Comparison of ENCODE assay signal across 9 cellular contexts in the genomic region with DNA sequence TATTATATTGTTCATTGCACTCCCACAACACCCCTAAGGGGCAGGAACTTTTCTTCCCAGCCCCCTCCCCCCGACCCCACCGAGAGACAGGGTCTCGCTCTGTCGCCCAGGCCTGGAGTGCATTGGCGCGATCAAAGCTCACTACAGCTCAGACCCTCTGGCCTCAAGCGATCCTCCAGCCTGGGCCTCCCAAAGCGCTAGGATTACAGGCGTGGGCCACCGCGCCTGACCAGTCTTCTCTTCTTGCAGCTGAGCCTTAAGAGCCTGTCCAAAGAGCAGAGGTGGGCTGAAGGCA. TPM values are rescaled to one million over a fixed set of nuclear protein-coding genes. Genes with fewer than 3 reads are reported as not detected.
A peak's percentile ranks its signal among the peaks of the same experiment; 100 is the strongest.
DNase-seq lines count a peak whose midpoint lies in the region; ATAC-seq, FAIRE-seq and TF ChIP-seq lines count a peak whose summit lies in the region.
"Had no signal": no experiment of that assay in that cellular context is flagged by ENCODE, and none has a peak within 500 bp of the region (broad histone marks: within the 10 kb centered on the region; RNA-seq: fewer than 3 reads in every experiment).

No MANE protein-coding gene starts in this region.

- peak overlapping the region; percentile 96 for H2AFZ ChIP-seq in K562 (ENCODE audit: low read depth, low read length)

- CTCF ChIA-PET in K562 (lab: Yijun Ruan, JAX; ENCODE audit: low intra/inter-chr PET ratio), result no interaction called here
- CTCF ChIA-PET in naive thymus-derived CD4-positive, alpha-beta T cell (lab: Charles Lee), result no interaction called here

- peaks cover 0 to 13% (median 3%) of the 10 kb centered on the region in 11 experiments; a peak in 7 of 22 replicates for H4K20me1 ChIP-seq in BLaER1 treated with 17β-estradiol and CSF1 and Interleukin-3, amounts not matched to agents 10 nM and 100 nM
- no peaks in the 10 kb centered on the region for H4K20me1 ChIP-seq in K562 (replicated peaks; ENCODE audit: control insufficient read depth, insufficient read depth, low read length)

- TF ChIP-seq EP300 in K562 (IDR thresholded peaks at IDR 0.05; ENCODE audit: low read length), result no peak

- FAIRE-seq in K562 (lab: Jason Lieb, UNC), result no peak

- no peaks in the 10 kb centered on the region for H3K27me3 ChIP-seq in BLaER1 treated with 17β-estradiol and CSF1 and Interleukin-3, amounts not matched to agents 10 nM and 100 nM
- H3K27me3 ChIP-seq in HUES64 (ENCODE audit: insufficient read depth, low read length) (peaks cover 5% of the 10 kb centered on the region), K562 (ENCODE audit: control insufficient read depth in 2 of 2, insufficient read depth in 2 of 2, low read length in 2 of 2) (no peaks in the 10 kb centered on the region)
- no peaks in the 10 kb centered on the region for H3K27me3 ChIP-seq in naive thymus-derived CD4-positive, alpha-beta T cell (ENCODE audit: control insufficient read depth in 2 of 2, insufficient read depth in 2 of 2, low read length in 2 of 2)

- ATAC-seq in K562, result no peak
- ATAC-seq in naive thymus-derived CD4-positive, alpha-beta T cell, result no peak
- no peak for ATAC-seq in GM19328 (IDR thresholded peaks at IDR 0.05; ENCODE audit: unreplicated experiment)
- no peak for ATAC-seq in HG03135 (IDR thresholded peaks at IDR 0.05; ENCODE audit: unreplicated experiment)

- peaks cover 23% of the 10 kb centered on the region for H3K79me2 ChIP-seq in K562 (ENCODE audit: control insufficient read depth, insufficient read depth, low read length)

- TF ChIP-seq RAD21 in K562 (CRISPR knock-in tag; conservative IDR thresholded peaks at IDR 0.05 in 1 of 2, IDR thresholded peaks at IDR 0.05 in 1 of 2), result no peak

- H3K9me3 Mint-ChIP-seq in naive thymus-derived CD4-positive, alpha-beta T cell, result no peaks in the 10 kb centered on the region
- H3K9me3 Mint-ChIP-seq: T-cell had no signal

- no TSS peak for BruUV-seq in K562 (replicated peaks; lab: Mats Ljungman, UMichigan)

- intact Hi-C loops in K562 (cut with micrococcal nuclease), result loop anchor here (10.0 kb wide), 3 partner anchors 82 to 432 kb away; no protein-coding TSS in a partner anchor
- intact Hi-C loops in naive thymus-derived CD4-positive, alpha-beta T cell (cut with micrococcal nuclease), result loop anchor here (1.0 to 10.0 kb wide), 7 partner anchors 213 to 1518 kb away; partner anchors contain the start of genes ANKRD13A (in 1 of the 2), CORO1C (in 1 of the 2), GIT2 (in 1 of the 2) and SART3 (in 1 of the 2)

- H3K9ac ChIP-seq in BLaER1 treated with 17β-estradiol and CSF1 and Interleukin-3, amounts not matched to agents 10 nM and 100 nM, result peak overlapping the region; percentile 56 to 89 (median 86); a peak in 17 of 22 replicates
- peak overlapping the region; percentile 93 for H3K9ac ChIP-seq in HUES64 (ENCODE audit: low read depth, low read length)
- H3K9ac ChIP-seq in K562 (ENCODE audit: insufficient read depth in 1 of 2, low read depth in 2 of 2, low read length in 2 of 2), result peak overlapping the region; percentile 33 to 95; a peak in 3 of 4 replicates

- peak overlapping the region; percentile 89 to 99 (median 93) for H3K4me2 ChIP-seq in BLaER1 treated with 17β-estradiol and CSF1 and Interleukin-3, amounts not matched to agents 10 nM and 100 nM
- peak overlapping the region; percentile 76 for H3K4me2 ChIP-seq in K562 (ENCODE audit: insufficient read depth, low read length)

- POLR2A ChIA-PET in K562 (lab: Yijun Ruan, JAX), result interaction anchor here (3.0 kb wide), 1 partner anchor 9 kb away, joined by 9 read pairs; no protein-coding TSS in a partner anchor
- POLR2A ChIA-PET in naive thymus-derived CD4-positive, alpha-beta T cell (lab: Charles Lee), result no interaction called here

- TF ChIP-seq CTCF in K562 (IDR thresholded peaks at IDR 0.05 in 2 of 3, conservative IDR thresholded peaks at IDR 0.05 in 1 of 3; ENCODE audit: insufficient read depth in 2 of 3, low read depth in 1 of 3, low read length in 3 of 3), result no peak

- peaks cover 32 to 55% (median 49%) of the 10 kb centered on the region in 7 donors for H3K4me1 Mint-ChIP-seq in naive thymus-derived CD4-positive, alpha-beta T cell

- peak overlapping the region; percentile 81 to 96 (median 86) for H3K4me3 ChIP-seq in BLaER1 treated with 17β-estradiol and CSF1 and Interleukin-3, amounts not matched to agents 10 nM and 100 nM
- H3K4me3 ChIP-seq in HUES64 (ENCODE audit: low read length), result peak overlapping the region; percentile 86
- peak overlapping the region; percentile 81 for H3K4me3 ChIP-seq in K562
- H3K4me3 ChIP-seq in naive thymus-derived CD4-positive, alpha-beta T cell (ENCODE audit: low read length), result no peak overlapping the region

- no peak for TF ChIP-seq POLR2A in K562 (conservative IDR thresholded peaks at IDR 0.05)

- no peak overlapping the region for H3K27ac Mint-ChIP-seq in naive thymus-derived CD4-positive, alpha-beta T cell
- H3K27ac Mint-ChIP-seq: T-cell had no signal

- H3K9me3 ChIP-seq in BLaER1 treated with 17β-estradiol and CSF1 and Interleukin-3, amounts not matched to agents 10 nM and 100 nM (replicated peaks in 1 of 11), result no peaks in the 10 kb centered on the region
- H3K9me3 ChIP-seq in HUES64 (ENCODE audit: insufficient read depth, low read depth, low read length) (no peaks in the 10 kb centered on the region), K562 (replicated peaks; ENCODE audit: control insufficient read depth, insufficient read depth, low read depth, low read length) (no peaks in the 10 kb centered on the region)
- no peaks in the 10 kb centered on the region for H3K9me3 ChIP-seq in naive thymus-derived CD4-positive, alpha-beta T cell (ENCODE audit: control insufficient read depth in 2 of 3, low read length in 3 of 3)

- in situ Hi-C loops in K562 (cut with MboI), result loop anchor here (10.0 kb wide), 1 partner anchor 432 kb away; no protein-coding TSS in a partner anchor

- 39% methylated on average over 11 of the region's 11 CpGs for WGBS in HUES64
- WGBS in K562 (ENCODE audit: insufficient coverage, low coverage, missing lambda C conversion rate), result 42% methylated on average over 11 of the region's 11 CpGs

- H3K4me3 Mint-ChIP-seq in naive thymus-derived CD4-positive, alpha-beta T cell, result peak overlapping the region in 7 of 10 donors; percentile 6 to 90 (median 85)

- H3K36me3 Mint-ChIP-seq in naive thymus-derived CD4-positive, alpha-beta T cell, result peaks cover 0 to 21% (median 3%) of the 10 kb centered on the region in 5 donors

- H3K27me3 Mint-ChIP-seq in naive thymus-derived CD4-positive, alpha-beta T cell, result no peaks in the 10 kb centered on the region
- H3K27me3 Mint-ChIP-seq: T-cell had no signal

- no peaks in the 10 kb centered on the region for H3K9me1 ChIP-seq in K562 (ENCODE audit: control insufficient read depth, insufficient read depth, low read length)

- peak overlapping the region in 8 of 11 experiments; percentile 82 to 89 (median 86); a peak in 13 of 22 replicates for H3K27ac ChIP-seq in BLaER1 treated with 17β-estradiol and CSF1 and Interleukin-3, amounts not matched to agents 10 nM and 100 nM
- H3K27ac ChIP-seq in HUES64 (ENCODE audit: low read depth, low read length) (peak overlapping the region; percentile 59; the same call in 1 of the 2 replicates), K562 (ENCODE audit: extremely low read depth, low read depth, low read length) (peak overlapping the region; percentile 84; the same call in 1 of the 3 replicates)
- no peak overlapping the region for H3K27ac ChIP-seq in naive thymus-derived CD4-positive, alpha-beta T cell (ENCODE audit: low read depth, low read length)

- DNase-seq in K562 (ENCODE audit: extremely low read depth in 1 of 4, low spot score in 3 of 4), result no peak
- DNase-seq in naive thymus-derived CD4-positive, alpha-beta T cell, result no peak
- no peak for DNase-seq in superior temporal gyrus (ENCODE audit: extremely low spot score)
- DNase-seq in HUDEP-2 (lab: John Stamatoyannopoulos, UW; ENCODE audit: unreplicated experiment in 76 of 76), result no peak

- H3K4me1 ChIP-seq in BLaER1 treated with 17β-estradiol and CSF1 and Interleukin-3, amounts not matched to agents 10 nM and 100 nM, result peaks cover 30 to 51% (median 41%) of the 10 kb centered on the region in 10 experiments
- H3K4me1 ChIP-seq in HUES64 (ENCODE audit: insufficient read depth, low read length) (0 out of 2 replicates have a peak, but pooled peaks cover 10% of the 10 kb centered on the region), K562 (replicated peaks in 1 of 2; ENCODE audit: control insufficient read depth in 2 of 2, insufficient read depth in 2 of 2, low read length in 2 of 2) (peaks cover 7 to 35% of the 10 kb centered on the region in 2 experiments; a peak in 4 of 5 replicates)
- H3K4me1 ChIP-seq in naive thymus-derived CD4-positive, alpha-beta T cell (ENCODE audit: control insufficient read depth in 2 of 2, insufficient read depth in 2 of 2, low read length in 2 of 2), result peaks cover 28 to 30% of the 10 kb centered on the region in 2 donors

- H3K36me3 ChIP-seq in BLaER1 treated with 17β-estradiol and CSF1 and Interleukin-3, amounts not matched to agents 10 nM and 100 nM, result peaks cover 4 to 36% (median 27%) of the 10 kb centered on the region in 11 experiments; a peak in 21 of 22 replicates
- peaks cover 36% of the 10 kb centered on the region for H3K36me3 ChIP-seq in HUES64 (ENCODE audit: insufficient read depth, low read length)
- H3K36me3 ChIP-seq in K562 (ENCODE audit: control insufficient read depth, insufficient read depth, low read length), result peaks cover 36% of the 10 kb centered on the region
- peaks cover 0 to 9% (median 0%) of the 10 kb centered on the region in 3 experiments for H3K36me3 ChIP-seq in naive thymus-derived CD4-positive, alpha-beta T cell (ENCODE audit: control insufficient read depth in 2 of 3, insufficient read depth in 3 of 3, low read length in 3 of 3)

RNA-seq across cellular contexts. Expression of gene UNG, which starts 0.3 kb away (rescaled TPM):
- polyA plus RNA-seq in HUES64 (2013, experiment 1 of 2), result 117 TPM
- 103 TPM for polyA plus RNA-seq in HUES64 (2013, experiment 2 of 2)
- total RNA-seq in K562 (2011; cell fraction: chromatin; rRNA removed; ENCODE audit: low replicate concordance), result 9.3 and 11.4 TPM in 2 replicates
- total RNA-seq in K562 (2011; cell fraction: nucleolus; rRNA removed), result 8.4 and 9.2 TPM in 2 replicates
- total RNA-seq in K562 (2011; cell fraction: nucleoplasm; rRNA removed), result 9.5 and 10.8 TPM in 2 replicates
- 47.0 and 67.3 TPM in 2 replicates for total RNA-seq in K562 (2014; rRNA removed)
- 37.9 and 42.9 TPM in 2 replicates for total RNA-seq in K562 (2014; rRNA removed; fragmentation: Illumina TruSeq; extraction: Trizol)
- total RNA-seq in K562 (2015; rRNA removed; fragmentation: Illumina TruSeq; extraction: Trizol), result 41.7 and 42.2 TPM in 2 replicates
- total RNA-seq in K562 (2021), result 59.8 and 65.9 TPM in 2 replicates
- polyA plus RNA-seq in K562 (2011; rRNA removed), result 23.9 and 26.3 TPM in 2 replicates
- polyA plus RNA-seq in K562 (2011; cell fraction: cytosol; rRNA removed), result 15.9 and 20.4 TPM in 2 replicates
- 14.2 and 16.3 TPM in 2 replicates for polyA plus RNA-seq in K562 (2011; cell fraction: nucleus; rRNA removed)
- 27.0 and 44.7 TPM in 2 replicates for polyA plus RNA-seq in K562 (2012)
- polyA plus RNA-seq in K562 (2014; fragmentation: Illumina TruSeq; extraction: Trizol), result 48.3 and 49.4 TPM in 2 replicates
- polyA plus RNA-seq in K562 (2014; fragmentation: Nextera tagmentation; extraction: Ambion mirVana), result 10 to 100 TPM in 1 of 2 experiments, 1 to 10 TPM in 1; 8.4 to 11.9 TPM
- polyA plus RNA-seq in K562 (2014; rRNA removed), result 38.6 and 41.0 TPM in 2 replicates
- polyA minus RNA-seq in K562 (2011; rRNA and poly(A)+ RNA removed), result 11.0 and 11.6 TPM in 2 replicates
- 14.7 and 15.7 TPM in 2 replicates for polyA minus RNA-seq in K562 (2011; cell fraction: cytosol; rRNA and poly(A)+ RNA removed)
- 5.8 and 7.0 TPM in 2 replicates for polyA minus RNA-seq in K562 (2011; cell fraction: nucleus; rRNA and poly(A)+ RNA removed)
- total RNA-seq in naive thymus-derived CD4-positive, alpha-beta T cell, result 10 to 100 TPM in 3 of 5 experiments, 1 to 10 TPM in 2; 7.7 to 54.8 (median 13.6) TPM
- 10 to 100 TPM; 21.9 to 34.7 TPM for polyA plus RNA-seq in naive thymus-derived CD4-positive, alpha-beta T cell

RNA-seq across cellular contexts. Expression of gene ALKBH2, which starts 3.8 kb away (rescaled TPM):
- 19.2 TPM for polyA plus RNA-seq in HUES64 (2013, experiment 1 of 2)
- 21.9 TPM for polyA plus RNA-seq in HUES64 (2013, experiment 2 of 2)
- total RNA-seq in K562 (2011; cell fraction: chromatin; rRNA removed; ENCODE audit: low replicate concordance), result 25.1 and 31.3 TPM in 2 replicates
- 28.5 and 32.2 TPM in 2 replicates for total RNA-seq in K562 (2011; cell fraction: nucleolus; rRNA removed)
- total RNA-seq in K562 (2011; cell fraction: nucleoplasm; rRNA removed), result 27.3 and 31.1 TPM in 2 replicates
- total RNA-seq in K562 (2014; rRNA removed) (56.1 and 60.4 TPM in 2 replicates), K562 (2014; rRNA removed; fragmentation: Illumina TruSeq; extraction: Trizol) (30.9 and 43.8 TPM in 2 replicates), K562 (2015; rRNA removed; fragmentation: Illumina TruSeq; extraction: Trizol) (39.7 and 41.9 TPM in 2 replicates), K562 (2021) (37.3 and 41.9 TPM in 2 replicates)
- polyA plus RNA-seq in K562 (2011; rRNA removed) (30.9 and 32.3 TPM in 2 replicates), K562 (2014; fragmentation: Illumina TruSeq; extraction: Trizol) (44.6 and 50.0 TPM in 2 replicates), K562 (2014; fragmentation: Nextera tagmentation; extraction: Ambion mirVana) (10 to 100 TPM in 1 of 2 experiments, 1 to 10 TPM in 1; 5.9 to 13.6 TPM), K562 (2014; rRNA removed) (47.4 and 50.5 TPM in 2 replicates)
- 26.2 and 28.1 TPM in 2 replicates for polyA plus RNA-seq in K562 (2011; cell fraction: cytosol; rRNA removed)
- 55.9 and 59.7 TPM in 2 replicates for polyA plus RNA-seq in K562 (2011; cell fraction: nucleus; rRNA removed)
- polyA plus RNA-seq in K562 (2012), result 27.2 and 38.5 TPM in 2 replicates
- polyA minus RNA-seq in K562 (2011; rRNA and poly(A)+ RNA removed), result 13.6 and 16.5 TPM in 2 replicates
- polyA minus RNA-seq in K562 (2011; cell fraction: cytosol; rRNA and poly(A)+ RNA removed), result 9.6 and 14.5 TPM in 2 replicates
- polyA minus RNA-seq in K562 (2011; cell fraction: nucleus; rRNA and poly(A)+ RNA removed), result 12.3 and 14.2 TPM in 2 replicates
- total RNA-seq in naive thymus-derived CD4-positive, alpha-beta T cell, result 10 to 100 TPM; 13.2 to 21.4 (median 17.6) TPM
- polyA plus RNA-seq in naive thymus-derived CD4-positive, alpha-beta T cell, result 10 to 100 TPM; 18.0 to 23.2 TPM

RNA-seq across cellular contexts. Expression of gene ACACB, which starts 19.3 kb away (rescaled TPM):
- 4.2 TPM for polyA plus RNA-seq in HUES64 (2013, experiment 1 of 2)
- polyA plus RNA-seq in HUES64 (2013, experiment 2 of 2), result 5.1 TPM
- total RNA-seq in K562 (2011; cell fraction: chromatin; rRNA removed; ENCODE audit: low replicate concordance), result 4.3 and 5.0 TPM in 2 replicates
- total RNA-seq in K562 (2011; cell fraction: nucleolus; rRNA removed), result 1.6 and 2.0 TPM in 2 replicates
- 3.2 TPM in 2 replicates for total RNA-seq in K562 (2011; cell fraction: nucleoplasm; rRNA removed)
- total RNA-seq in K562 (2014; rRNA removed) (1.5 and 2.5 TPM in 2 replicates), K562 (2014; rRNA removed; fragmentation: Illumina TruSeq; extraction: Trizol) (0.62 and 0.77 TPM in 2 replicates), K562 (2015; rRNA removed; fragmentation: Illumina TruSeq; extraction: Trizol) (1.1 and 1.6 TPM in 2 replicates), K562 (2021) (2.5 and 2.8 TPM in 2 replicates)
- polyA plus RNA-seq in K562 (2011; rRNA removed) (0.10 and 0.32 TPM in 2 replicates), K562 (2014; fragmentation: Illumina TruSeq; extraction: Trizol) (0.83 and 0.87 TPM in 2 replicates), K562 (2014; fragmentation: Nextera tagmentation; extraction: Ambion mirVana) (under 1 TPM; 0.10 to 0.18 TPM), K562 (2014; rRNA removed) (0.31 and 1.3 TPM in 2 replicates)
- 0.25 and 0.48 TPM in 2 replicates for polyA plus RNA-seq in K562 (2011; cell fraction: cytosol; rRNA removed)
- polyA plus RNA-seq in K562 (2011; cell fraction: nucleus; rRNA removed), result 0.49 and 0.53 TPM in 2 replicates
- 3.0 and 7.8 TPM in 2 replicates for polyA plus RNA-seq in K562 (2012)
- polyA minus RNA-seq in K562 (2011; rRNA and poly(A)+ RNA removed), result 0.60 and 1.6 TPM in 2 replicates
- polyA minus RNA-seq in K562 (2011; cell fraction: cytosol; rRNA and poly(A)+ RNA removed), result 0.10 TPM in 1 of 2 replicates, not detected in the other
- 1.1 TPM in 2 replicates for polyA minus RNA-seq in K562 (2011; cell fraction: nucleus; rRNA and poly(A)+ RNA removed)
- 10 to 100 TPM in 4 of 5 experiments, 1 to 10 TPM in 1; 8.8 to 58.3 (median 40.8) TPM for total RNA-seq in naive thymus-derived CD4-positive, alpha-beta T cell
- polyA plus RNA-seq in naive thymus-derived CD4-positive, alpha-beta T cell, result 1 to 10 TPM; 3.8 to 4.5 TPM

RNA-seq across cellular contexts. Expression of gene USP30, which starts 44.7 kb away (rescaled TPM):
- polyA plus RNA-seq in HUES64 (2013, experiment 1 of 2), result 5.6 TPM
- polyA plus RNA-seq in HUES64 (2013, experiment 2 of 2), result 7.0 TPM
- 15.0 and 22.7 TPM in 2 replicates for total RNA-seq in K562 (2011; cell fraction: chromatin; rRNA removed; ENCODE audit: low replicate concordance)
- total RNA-seq in K562 (2011; cell fraction: nucleolus; rRNA removed), result 9.2 and 12.1 TPM in 2 replicates
- 13.3 and 15.2 TPM in 2 replicates for total RNA-seq in K562 (2011; cell fraction: nucleoplasm; rRNA removed)
- 3.7 and 8.1 TPM in 2 replicates for total RNA-seq in K562 (2014; rRNA removed)
- 2.7 and 3.0 TPM in 2 replicates for total RNA-seq in K562 (2014; rRNA removed; fragmentation: Illumina TruSeq; extraction: Trizol)
- 3.9 and 5.2 TPM in 2 replicates for total RNA-seq in K562 (2015; rRNA removed; fragmentation: Illumina TruSeq; extraction: Trizol)
- total RNA-seq in K562 (2021), result 7.0 and 9.8 TPM in 2 replicates
- polyA plus RNA-seq in K562 (2011; rRNA removed), result 15.1 and 15.2 TPM in 2 replicates
- polyA plus RNA-seq in K562 (2011; cell fraction: cytosol; rRNA removed), result 12.8 and 24.5 TPM in 2 replicates
- polyA plus RNA-seq in K562 (2011; cell fraction: nucleus; rRNA removed), result 27.5 and 29.4 TPM in 2 replicates
- polyA plus RNA-seq in K562 (2012), result 5.3 and 6.1 TPM in 2 replicates
- polyA plus RNA-seq in K562 (2014; fragmentation: Illumina TruSeq; extraction: Trizol), result 8.7 and 9.4 TPM in 2 replicates
- 1 to 10 TPM; 1.4 to 2.6 TPM for polyA plus RNA-seq in K562 (2014; fragmentation: Nextera tagmentation; extraction: Ambion mirVana)
- polyA plus RNA-seq in K562 (2014; rRNA removed), result 5.6 and 8.4 TPM in 2 replicates
- 9.4 and 12.9 TPM in 2 replicates for polyA minus RNA-seq in K562 (2011; rRNA and poly(A)+ RNA removed)
- 6.4 and 9.4 TPM in 2 replicates for polyA minus RNA-seq in K562 (2011; cell fraction: cytosol; rRNA and poly(A)+ RNA removed)
- polyA minus RNA-seq in K562 (2011; cell fraction: nucleus; rRNA and poly(A)+ RNA removed), result 6.3 and 7.9 TPM in 2 replicates
- 10 to 100 TPM in 4 of 5 experiments, 1 to 10 TPM in 1; 7.8 to 15.7 (median 12.9) TPM for total RNA-seq in naive thymus-derived CD4-positive, alpha-beta T cell
- 10 to 100 TPM; 11.0 to 15.7 TPM for polyA plus RNA-seq in naive thymus-derived CD4-positive, alpha-beta T cell
